17 cellular contexts compared by ENCODE assay signal in the genomic region with DNA sequence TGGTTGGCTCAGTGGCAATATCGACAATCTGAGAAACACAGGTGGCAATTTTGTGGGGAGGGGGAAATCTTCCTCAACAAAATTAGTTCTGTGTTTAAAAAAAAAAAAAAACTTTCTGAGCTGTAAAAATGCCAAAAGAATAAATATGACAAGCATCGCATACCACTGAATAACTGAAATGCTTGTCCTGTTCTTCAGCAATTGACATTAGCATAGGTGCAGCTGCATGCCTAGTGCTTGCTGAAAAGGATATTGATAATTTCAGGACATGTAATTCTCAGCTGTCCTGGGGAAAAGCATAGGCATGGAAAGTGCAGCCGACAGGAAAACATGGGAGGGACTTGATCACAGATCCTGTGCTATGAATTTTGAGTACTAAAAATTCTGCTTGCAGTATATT.
"Had no signal": no experiment of that assay in that cellular context is flagged by ENCODE, and none has a peak within 500 bp of the region (broad histone marks: within the 10 kb centered on the region; RNA-seq: fewer than 3 reads in every experiment).

No MANE protein-coding gene starts in this region.

- H3K27me3 ChIP-seq: SJSA1 had no signal

- H3K27ac ChIP-seq: HL-60, SJSA1, SK-N-MC had no signal

- DNase-seq: KBM-7, MV-4-11, NCI-H1048, NCI-H1105, NCI-H1436 treated with DMSO at 0.1 percent for 48 hours, NCI-H1694, NCI-H187 treated with DMSO at 0.1 percent for 48 hours, NCI-H2171 treated with DMSO at 0.1 percent for 48 hours, NCI-H446 treated with DMSO at 0.1 percent for 48 hours, NCI-H524, NCI-H526 treated with DMSO at 0.1 percent for 48 hours, Right ventricle myocardium superior, RPMI8226, SIG-M5 had no signal

- H3K4me3 ChIP-seq: SJSA1, SK-N-MC had no signal
